Comparison of ENCODE assay signal across 16 cellular contexts in the genomic region with DNA sequence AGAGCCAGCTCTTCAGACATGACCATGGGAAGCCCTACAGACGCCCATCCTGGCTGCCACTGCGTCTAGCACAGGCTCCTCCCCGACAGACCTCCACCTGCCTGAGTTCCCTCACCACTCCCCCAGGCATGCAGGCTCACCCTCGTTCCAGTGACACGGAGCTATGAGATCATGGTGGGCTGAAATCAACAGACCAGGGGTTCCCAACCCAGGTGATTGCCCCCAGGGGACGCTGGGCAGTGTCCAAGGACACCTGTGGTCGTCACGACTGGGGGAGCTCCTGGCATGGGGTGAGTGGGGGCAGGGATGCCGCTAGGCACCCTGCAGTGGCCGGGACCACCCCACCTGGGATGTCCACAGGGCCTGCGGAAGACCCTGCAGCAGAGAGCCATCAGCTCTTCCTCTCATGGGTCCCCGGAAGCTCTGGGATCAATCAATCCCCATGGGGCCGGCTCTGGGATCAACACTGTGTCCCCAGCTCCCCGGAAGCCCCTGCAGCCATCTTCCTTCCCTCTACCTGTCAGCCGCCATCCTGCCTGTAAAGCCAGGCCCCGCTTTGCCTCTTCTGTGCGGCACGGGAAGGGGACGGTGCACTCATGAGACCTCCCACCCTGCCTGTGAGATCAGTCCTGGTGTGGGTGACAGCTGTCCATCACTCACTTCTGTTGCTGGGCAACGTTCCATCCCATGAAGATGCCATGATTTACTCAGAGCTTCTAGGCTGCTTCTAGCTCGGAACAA. TPM values are rescaled to one million over a fixed set of nuclear protein-coding genes. Genes with fewer than 3 reads are reported as not detected.
"Had no signal": no experiment of that assay in that cellular context is flagged by ENCODE, and none has a peak within 500 bp of the region (broad histone marks: within the 10 kb centered on the region; RNA-seq: fewer than 3 reads in every experiment).

No MANE protein-coding gene starts in this region.

- H3K27ac Mint-ChIP-seq: activated CD8-positive, alpha-beta memory T cell treated with anti-CD3 and anti-CD28 coated beads, Interleukin-2, amount 10 ng/mL, durations not matched to agents 7 days and 5 days; activated naive CD8-positive, alpha-beta T cell treated with anti-CD3 and anti-CD28 coated beads, Interleukin-2, amount 10 ng/mL, durations not matched to agents 7 days and 5 days; activated T-cell treated with anti-CD3 and anti-CD28 coated beads, Interleukin-2, amount 50 U/mL, for 24 hours; memory B cell; natural killer cell treated with Interleukin-12 subunit alpha and Interleukin-12 subunit beta and Interleukin-15 and Interleukin-18, amount 100 ng/mL, for 72 hours; stimulated activated memory B cell treated with anti-CD40 and anti-IgM and Interleukin-4, amounts not matched to agents 10 μg/mL and 1 μg/mL and 100 μg/mL, for 72 hours had no signal

- H3K9me3 ChIP-seq: left lung, ovary, transverse colon had no signal

- H3K4me3 Mint-ChIP-seq: activated CD8-positive, alpha-beta memory T cell treated with anti-CD3 and anti-CD28 coated beads, Interleukin-2, amount 10 ng/mL, durations not matched to agents 7 days and 5 days; activated naive CD8-positive, alpha-beta T cell treated with anti-CD3 and anti-CD28 coated beads, Interleukin-2, amount 10 ng/mL, durations not matched to agents 7 days and 5 days; activated T-cell treated with anti-CD3 and anti-CD28 coated beads, Interleukin-2, amount 50 U/mL, for 24 hours; memory B cell; natural killer cell treated with Interleukin-12 subunit alpha and Interleukin-12 subunit beta and Interleukin-15 and Interleukin-18, amount 100 ng/mL, for 72 hours; stimulated activated memory B cell treated with anti-CD40 and anti-IgM and Interleukin-4, amounts not matched to agents 10 μg/mL and 1 μg/mL and 100 μg/mL, for 72 hours had no signal

- DNase-seq: activated CD4-positive, alpha-beta T cell treated with anti-CD3 and anti-CD28 coated beads, Interleukin-2, amount 50 U/mL, for 48 hours; activated CD4-positive, CD25-positive, alpha-beta regulatory T cell treated with anti-CD3 and anti-CD28 coated beads, Interleukin-2, amount 50 U/mL, for 72 hours; activated CD8-positive, alpha-beta memory T cell treated with anti-CD3 and anti-CD28 coated beads, Interleukin-2, amount 10 ng/mL, durations not matched to agents 7 days and 5 days; activated effector memory CD4-positive, alpha-beta T cell treated with Interleukin-2 at 50 U/mL for 16 hours; activated naive CD8-positive, alpha-beta T cell treated with anti-CD3 and anti-CD28 coated beads, Interleukin-2, amount 10 ng/mL, durations not matched to agents 7 days and 5 days; activated T-cell treated with anti-CD3 and anti-CD28 coated beads, Interleukin-2, amount 50 U/mL, for 24 hours; foreskin keratinocyte; head of caudate nucleus; ovary; SW 1271; transverse colon had no signal

- H3K4me1 ChIP-seq: foreskin keratinocyte had no signal

- H3K27me3 ChIP-seq: cardiac muscle cell, ovary had no signal

- H3K4me3 ChIP-seq: cardiac muscle cell, left lung, ovary, transverse colon had no signal

- H3K27ac ChIP-seq: cardiac muscle cell, foreskin keratinocyte, left lung, ovary, transverse colon had no signal

- H3K36me3 ChIP-seq: cardiac muscle cell, left lung, ovary, transverse colon had no signal

- ATAC-seq: activated CD8-positive, alpha-beta memory T cell treated with anti-CD3 and anti-CD28 coated beads, Interleukin-2, amount 10 ng/mL, durations not matched to agents 7 days and 5 days; foreskin keratinocyte; left lung; natural killer cell treated with Interleukin-12 subunit alpha and Interleukin-12 subunit beta and Interleukin-15 and Interleukin-18, amount 100 ng/mL, for 72 hours; stimulated activated memory B cell treated with anti-CD40 and anti-IgM and Interleukin-4, amounts not matched to agents 10 μg/mL and 1 μg/mL and 100 μg/mL, for 72 hours had no signal

RNA-seq across cellular contexts. Expression of a gene that starts 22.7 kb away (rescaled TPM):
- total RNA-seq: activated CD8-positive, alpha-beta memory T cell treated with anti-CD3 and anti-CD28 coated beads, Interleukin-2, amount 10 ng/mL, durations not matched to agents 7 days and 5 days had no signal
